In the genomic region with DNA sequence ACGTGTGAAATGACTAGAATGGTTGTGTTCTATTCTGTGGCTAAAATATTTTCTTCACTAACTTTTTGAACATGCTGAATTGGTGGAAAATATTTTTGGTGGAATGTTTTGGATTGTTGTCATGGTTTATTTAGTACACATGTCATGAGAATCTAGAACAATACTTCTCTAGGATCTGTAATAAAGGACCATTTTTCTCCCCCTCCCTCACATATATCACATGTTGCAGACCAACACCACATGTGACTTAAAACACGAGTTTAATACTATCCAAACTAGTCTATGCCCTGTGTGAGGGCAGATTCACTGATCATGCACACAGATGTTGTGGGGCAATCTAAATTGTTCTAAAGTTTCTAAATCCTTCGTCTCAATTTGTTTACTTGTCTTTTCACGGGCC, we compare ENCODE assay signal across 14 cellular contexts.
"Had no signal": no experiment of that assay in that cellular context is flagged by ENCODE, and none has a peak within 500 bp of the region (broad histone marks: within the 10 kb centered on the region; RNA-seq: fewer than 3 reads in every experiment).

No MANE protein-coding gene starts in this region.

- H3K4me1 ChIP-seq: colonic mucosa, esophagus squamous epithelium, foreskin keratinocyte, parathyroid adenoma had no signal

- H3K27me3 ChIP-seq: colonic mucosa, esophagus squamous epithelium, foreskin keratinocyte, left lung, neutrophil, sigmoid colon had no signal

- H3K4me3 ChIP-seq: colonic mucosa, esophagus squamous epithelium, left lung, sigmoid colon, thoracic aorta had no signal

- H3K36me3 ChIP-seq: colonic mucosa had no signal

- H3K9me3 ChIP-seq: colonic mucosa, esophagus squamous epithelium, neutrophil, thoracic aorta had no signal

- H2AFZ ChIP-seq: parathyroid adenoma had no signal

- H3K27ac ChIP-seq: colonic mucosa, esophagus squamous epithelium, foreskin keratinocyte, left lung, neutrophil, parathyroid adenoma, sigmoid colon, thoracic aorta had no signal

- H3K9ac ChIP-seq: parathyroid adenoma had no signal

- DNase-seq: activated T-cell treated with anti-CD3 and anti-CD28 coated beads, Interleukin-2, amount 50 U/mL, for 24 hours; colonic mucosa; esophagus squamous epithelium; foreskin keratinocyte; left lung; midbrain; sigmoid colon; stimulated activated CD4-positive, alpha-beta T cell treated with anti-CD3 and anti-CD28 coated beads, Interleukin-2, amount 100 ng/mL, for 48 hours; stimulated activated CD8-positive, alpha-beta memory T cell treated with anti-CD3 and anti-CD28 coated beads, Interleukin-4, amount 100 ng/mL, for 48 hours; stimulated activated naive B cell treated with anti-CD40 and anti-IgM and Interleukin-4, amounts not matched to agents 10 μg/mL and 1 μg/mL and 100 μg/mL, for 72 hours; T1000 had no signal
